Comparison of ENCODE assay signal across 16 cellular contexts in the genomic region with DNA sequence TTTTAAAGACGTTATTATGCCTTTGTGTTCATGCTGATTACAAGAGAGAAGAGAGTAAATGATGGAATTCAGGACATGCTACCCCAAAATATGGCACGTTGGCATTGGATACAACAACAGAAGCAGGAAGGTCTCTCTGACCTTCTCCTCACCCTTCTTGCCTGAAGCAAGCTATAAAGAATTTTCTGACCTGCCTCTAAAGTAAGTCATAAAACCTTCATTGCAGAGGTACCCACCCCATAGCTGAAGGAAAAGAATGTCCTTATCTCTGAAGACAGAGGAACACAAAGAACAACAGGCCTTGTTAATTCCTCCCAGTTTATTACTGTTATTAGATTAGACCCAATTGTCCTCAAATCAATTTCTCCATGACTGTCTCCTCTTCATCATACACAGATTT.
"Had no signal": no experiment of that assay in that cellular context is flagged by ENCODE, and none has a peak within 500 bp of the region (broad histone marks: within the 10 kb centered on the region; RNA-seq: fewer than 3 reads in every experiment).

No MANE protein-coding gene starts in this region.

- H3K36me3 ChIP-seq: gastrocnemius medialis, neutrophil, thyroid gland, vagina had no signal

- DNase-seq: effector memory CD4-positive, alpha-beta T cell; gastrocnemius medialis; heart right ventricle; naive thymus-derived CD8-positive, alpha-beta T cell; psoas muscle; sigmoid colon; stimulated activated CD4-positive, alpha-beta T cell treated with anti-CD3 and anti-CD28 coated beads, Interleukin-12 subunit alpha, Interleukin-12 subunit beta, amount 100 ng/mL, for 4 hours; stimulated activated naive CD8-positive, alpha-beta T cell treated with anti-CD3 and anti-CD28 coated beads, Interleukin-15, Interleukin-2, amounts not matched to agents 100 U/mL and 50 U/mL, for 24 hours; thyroid gland; upper lobe of left lung had no signal

- H3K4me3 ChIP-seq: esophagus muscularis mucosa, gastrocnemius medialis, heart right ventricle, psoas muscle, sigmoid colon, skin epidermis, suprapubic skin, thyroid gland, upper lobe of left lung, vagina had no signal

- H3K9me3 ChIP-seq: gastrocnemius medialis, neutrophil, thyroid gland had no signal

- H3K27me3 ChIP-seq: esophagus muscularis mucosa, gastrocnemius medialis, heart right ventricle, neutrophil, sigmoid colon, suprapubic skin, thyroid gland, upper lobe of left lung, vagina had no signal

- ATAC-seq: gastrocnemius medialis; heart right ventricle; naive thymus-derived CD8-positive, alpha-beta T cell; psoas muscle; stimulated activated naive CD8-positive, alpha-beta T cell treated with anti-CD3 and anti-CD28 coated beads, Interleukin-15, Interleukin-2, amounts not matched to agents 100 U/mL and 50 U/mL, for 24 hours had no signal

- H3K4me1 ChIP-seq: esophagus muscularis mucosa, gastrocnemius medialis, heart right ventricle, psoas muscle, sigmoid colon, suprapubic skin, thyroid gland, upper lobe of left lung, vagina had no signal

- H3K27ac ChIP-seq: epithelial cell of prostate, esophagus muscularis mucosa, gastrocnemius medialis, heart right ventricle, neutrophil, psoas muscle, sigmoid colon, skin epidermis, suprapubic skin, thyroid gland, upper lobe of left lung, vagina had no signal
